9 cellular contexts compared by ENCODE assay signal in genomic region chr9:35736201-35736633, GRCh38. TPM values are rescaled to one million over a fixed set of nuclear protein-coding genes. Genes with fewer than 3 reads are reported as not detected.
DNase-seq lines count a peak whose midpoint lies in the region; ATAC-seq, FAIRE-seq and TF ChIP-seq lines count a peak whose summit lies in the region.
"Had no signal": no experiment of that assay in that cellular context is flagged by ENCODE, and none has a peak within 500 bp of the region (broad histone marks: within the 10 kb centered on the region; RNA-seq: fewer than 3 reads in every experiment).

No MANE protein-coding gene starts in this region.

- H3K27me3 ChIP-seq in WERI-Rb-1 (ENCODE audit: insufficient read depth, low read depth, severe bottlenecking) (no peaks in the 10 kb centered on the region), lower lobe of right lung (ENCODE audit: low read depth) (no peaks in the 10 kb centered on the region), stomach (no peaks in the 10 kb centered on the region)

- no peaks in the 10 kb centered on the region for H3K9me3 Mint-ChIP-seq in chondrocyte (ENCODE audit: low read depth)

- peak overlapping the region; percentile 81 for H3K27ac ChIP-seq in WERI-Rb-1
- H3K27ac ChIP-seq in lower lobe of right lung, result peak overlapping the region; percentile 38
- H3K27ac ChIP-seq in stomach, result peak overlapping the region in 3 of 5 donors; percentile 7 to 40 (median 30)

- peaks cover 35% of the 10 kb centered on the region for H3K4me1 Mint-ChIP-seq in chondrocyte (ENCODE audit: low read depth)

- DNase-seq in AG10803 (ENCODE audit: low read depth), result peak; percentile 78
- DNase-seq in GM19239 (ENCODE audit: insufficient read length, low spot score), result peak; percentile 58
- DNase-seq in NCI-H2227 treated with DMSO at 0.1 percent for 48 hours (lab: John Stamatoyannopoulos, UW), result peak; percentile 19
- DNase-seq in WERI-Rb-1, result peak; percentile 88
- no peak for DNase-seq in chondrocyte (ENCODE audit: low spot score)
- peak; percentile 64 for DNase-seq in lower lobe of right lung
- peak; percentile 75 for DNase-seq in stomach

- FAIRE-seq in GM19239 (lab: Jason Lieb, UNC), result peak; percentile 87

- no peaks in the 10 kb centered on the region for H3K27me3 Mint-ChIP-seq in chondrocyte (ENCODE audit: low read depth)

- peak overlapping the region; percentile 83 for H3K27ac Mint-ChIP-seq in chondrocyte (ENCODE audit: unreplicated experiment)

- H3K4me3 ChIP-seq in AG10803 (ENCODE audit: low read length), result no peak overlapping the region
- no peak overlapping the region for H3K4me3 ChIP-seq in WERI-Rb-1 (ENCODE audit: low read depth, low read length)
- H3K4me3 ChIP-seq in lower lobe of right lung, result no peak overlapping the region
- no peak overlapping the region for H3K4me3 ChIP-seq in stomach
- H3K4me3 ChIP-seq: skin epidermis had no signal

- intact Hi-C loops in lower lobe of right lung (cut with DNase I), result no loop called here
- intact Hi-C loops in stomach (cut with DNase I; ENCODE audit: low total_unique reads), result no loop called here

- H3K4me3 Mint-ChIP-seq in chondrocyte (ENCODE audit: unreplicated experiment), result no peak overlapping the region

- ATAC-seq in lower lobe of right lung (no peak), HG02623 (IDR thresholded peaks at IDR 0.05; ENCODE audit: unreplicated experiment) (no peak)

- no peak for TF ChIP-seq POLR2A in stomach (IDR thresholded peaks at IDR 0.05)

- TF ChIP-seq CTCF in AG10803 (conservative IDR thresholded peaks at IDR 0.05; ENCODE audit: low read length), result peak; percentile 95
- TF ChIP-seq CTCF in WERI-Rb-1 (IDR thresholded peaks at IDR 0.05; ENCODE audit: low read depth, low read length), result peak; percentile 85
- TF ChIP-seq CTCF in chondrocyte (IDR thresholded peaks at IDR 0.05), result peak; percentile 87
- TF ChIP-seq CTCF in lower lobe of right lung (IDR thresholded peaks at IDR 0.05), result peak; percentile 73
- TF ChIP-seq CTCF in stomach (IDR thresholded peaks at IDR 0.05), result peak in 5 of 7 experiments; percentile 57 to 73 (median 70)

- peaks cover 39% of the 10 kb centered on the region for H3K36me3 Mint-ChIP-seq in chondrocyte (ENCODE audit: low read depth)

- TF ChIP-seq EP300 in stomach (IDR thresholded peaks at IDR 0.05), result no peak

- H3K9me3 ChIP-seq in WERI-Rb-1 (ENCODE audit: severe bottlenecking), result no peaks in the 10 kb centered on the region
- no peaks in the 10 kb centered on the region for H3K9me3 ChIP-seq in lower lobe of right lung
- H3K9me3 ChIP-seq in stomach, result no peaks in the 10 kb centered on the region

- 24 to 54% (median 46%) methylated on average over 4 to 5 of the region's 5 CpGs for WGBS in stomach, 5 donors

- peaks cover 67% of the 10 kb centered on the region for H3K36me3 ChIP-seq in WERI-Rb-1
- H3K36me3 ChIP-seq in lower lobe of right lung, result peaks cover 72% of the 10 kb centered on the region
- H3K36me3 ChIP-seq in stomach, result peaks cover 62 to 75% (median 73%) of the 10 kb centered on the region in 4 donors

- H3K4me1 ChIP-seq in lower lobe of right lung (peaks cover 18% of the 10 kb centered on the region), stomach (peaks cover 14 to 42% (median 26%) of the 10 kb centered on the region in 4 donors)

RNA-seq across cellular contexts. Expression of gene CREB3, which starts 3.8 kb away (rescaled TPM):
- total RNA-seq in chondrocyte, result 55.5 to 63.4 TPM (median 56.7 TPM) in 3 replicates
- 28.1 TPM for total RNA-seq in lower lobe of right lung
- 10 to 100 TPM; 33.2 to 84.0 (median 79.1) TPM for total RNA-seq in stomach
- 10 to 100 TPM; 29.4 to 40.5 (median 37.9) TPM for polyA plus RNA-seq in stomach

RNA-seq across cellular contexts. Expression of gene TLN1, which starts 4.2 kb away (rescaled TPM):
- total RNA-seq in chondrocyte, result 490 to 684 TPM (median 655 TPM) in 3 replicates
- total RNA-seq in lower lobe of right lung, result 406 TPM
- 100 to 1,000 TPM; 169 to 399 (median 223) TPM for total RNA-seq in stomach
- polyA plus RNA-seq in stomach, result 100 to 1,000 TPM in 1 of 3 donors, 10 to 100 TPM in 2; 53.2 to 141 (median 70.2) TPM

RNA-seq across cellular contexts. Expression of gene GBA2, which starts 12.8 kb away (rescaled TPM):
- total RNA-seq in chondrocyte (50.9 to 52.1 TPM (median 51.6 TPM) in 3 replicates), lower lobe of right lung (68.0 TPM), stomach (100 to 1,000 TPM in 3 of 5 donors, 10 to 100 TPM in 2; 29.8 to 210 (median 145) TPM)
- 10 to 100 TPM; 26.5 to 38.9 (median 32.5) TPM for polyA plus RNA-seq in stomach

RNA-seq across cellular contexts. Expression of gene RGP1, which starts 12.9 kb away (rescaled TPM):
- 27.7 to 28.6 TPM (median 27.9 TPM) in 3 replicates for total RNA-seq in chondrocyte
- 29.6 TPM for total RNA-seq in lower lobe of right lung
- 10 to 100 TPM in 4 of 5 donors, 1 to 10 TPM in 1; 7.0 to 21.2 (median 14.7) TPM for total RNA-seq in stomach
- 10 to 100 TPM in 1 of 3 donors, 1 to 10 TPM in 2; 3.8 to 12.8 (median 7.2) TPM for polyA plus RNA-seq in stomach

RNA-seq across cellular contexts. Expression of gene MSMP, which starts 17.9 kb away (rescaled TPM):
- total RNA-seq in chondrocyte, result not detected in 3 replicates
- not detected for total RNA-seq in lower lobe of right lung
- not detected for total RNA-seq in stomach
- under 1 TPM in 1 of 3 donors, not detected in 2; 0.35 TPM for polyA plus RNA-seq in stomach

Comparison
In these comparisons a context has a peak if more than half of its experiments do, and no peak if none do; other contexts are left out.
1. H3K27ac ChIP-seq: peak in every context shown above with its lines; median percentile 81 in WERI-Rb-1; 38 in lower lobe of right lung; 30 in stomach.